Comparison of ENCODE assay signal across 1 cellular context in genomic region chr12:65596514-65597010, GRCh38.
TF ChIP-seq lines count a peak whose summit lies in the region.

No MANE protein-coding gene starts in this region.

TF ChIP-seq in H1, 55 proteins besides CTCF, POLR2A, EP300 and RAD21 (continued from another document):
- TF ChIP-seq, protein P1, sequence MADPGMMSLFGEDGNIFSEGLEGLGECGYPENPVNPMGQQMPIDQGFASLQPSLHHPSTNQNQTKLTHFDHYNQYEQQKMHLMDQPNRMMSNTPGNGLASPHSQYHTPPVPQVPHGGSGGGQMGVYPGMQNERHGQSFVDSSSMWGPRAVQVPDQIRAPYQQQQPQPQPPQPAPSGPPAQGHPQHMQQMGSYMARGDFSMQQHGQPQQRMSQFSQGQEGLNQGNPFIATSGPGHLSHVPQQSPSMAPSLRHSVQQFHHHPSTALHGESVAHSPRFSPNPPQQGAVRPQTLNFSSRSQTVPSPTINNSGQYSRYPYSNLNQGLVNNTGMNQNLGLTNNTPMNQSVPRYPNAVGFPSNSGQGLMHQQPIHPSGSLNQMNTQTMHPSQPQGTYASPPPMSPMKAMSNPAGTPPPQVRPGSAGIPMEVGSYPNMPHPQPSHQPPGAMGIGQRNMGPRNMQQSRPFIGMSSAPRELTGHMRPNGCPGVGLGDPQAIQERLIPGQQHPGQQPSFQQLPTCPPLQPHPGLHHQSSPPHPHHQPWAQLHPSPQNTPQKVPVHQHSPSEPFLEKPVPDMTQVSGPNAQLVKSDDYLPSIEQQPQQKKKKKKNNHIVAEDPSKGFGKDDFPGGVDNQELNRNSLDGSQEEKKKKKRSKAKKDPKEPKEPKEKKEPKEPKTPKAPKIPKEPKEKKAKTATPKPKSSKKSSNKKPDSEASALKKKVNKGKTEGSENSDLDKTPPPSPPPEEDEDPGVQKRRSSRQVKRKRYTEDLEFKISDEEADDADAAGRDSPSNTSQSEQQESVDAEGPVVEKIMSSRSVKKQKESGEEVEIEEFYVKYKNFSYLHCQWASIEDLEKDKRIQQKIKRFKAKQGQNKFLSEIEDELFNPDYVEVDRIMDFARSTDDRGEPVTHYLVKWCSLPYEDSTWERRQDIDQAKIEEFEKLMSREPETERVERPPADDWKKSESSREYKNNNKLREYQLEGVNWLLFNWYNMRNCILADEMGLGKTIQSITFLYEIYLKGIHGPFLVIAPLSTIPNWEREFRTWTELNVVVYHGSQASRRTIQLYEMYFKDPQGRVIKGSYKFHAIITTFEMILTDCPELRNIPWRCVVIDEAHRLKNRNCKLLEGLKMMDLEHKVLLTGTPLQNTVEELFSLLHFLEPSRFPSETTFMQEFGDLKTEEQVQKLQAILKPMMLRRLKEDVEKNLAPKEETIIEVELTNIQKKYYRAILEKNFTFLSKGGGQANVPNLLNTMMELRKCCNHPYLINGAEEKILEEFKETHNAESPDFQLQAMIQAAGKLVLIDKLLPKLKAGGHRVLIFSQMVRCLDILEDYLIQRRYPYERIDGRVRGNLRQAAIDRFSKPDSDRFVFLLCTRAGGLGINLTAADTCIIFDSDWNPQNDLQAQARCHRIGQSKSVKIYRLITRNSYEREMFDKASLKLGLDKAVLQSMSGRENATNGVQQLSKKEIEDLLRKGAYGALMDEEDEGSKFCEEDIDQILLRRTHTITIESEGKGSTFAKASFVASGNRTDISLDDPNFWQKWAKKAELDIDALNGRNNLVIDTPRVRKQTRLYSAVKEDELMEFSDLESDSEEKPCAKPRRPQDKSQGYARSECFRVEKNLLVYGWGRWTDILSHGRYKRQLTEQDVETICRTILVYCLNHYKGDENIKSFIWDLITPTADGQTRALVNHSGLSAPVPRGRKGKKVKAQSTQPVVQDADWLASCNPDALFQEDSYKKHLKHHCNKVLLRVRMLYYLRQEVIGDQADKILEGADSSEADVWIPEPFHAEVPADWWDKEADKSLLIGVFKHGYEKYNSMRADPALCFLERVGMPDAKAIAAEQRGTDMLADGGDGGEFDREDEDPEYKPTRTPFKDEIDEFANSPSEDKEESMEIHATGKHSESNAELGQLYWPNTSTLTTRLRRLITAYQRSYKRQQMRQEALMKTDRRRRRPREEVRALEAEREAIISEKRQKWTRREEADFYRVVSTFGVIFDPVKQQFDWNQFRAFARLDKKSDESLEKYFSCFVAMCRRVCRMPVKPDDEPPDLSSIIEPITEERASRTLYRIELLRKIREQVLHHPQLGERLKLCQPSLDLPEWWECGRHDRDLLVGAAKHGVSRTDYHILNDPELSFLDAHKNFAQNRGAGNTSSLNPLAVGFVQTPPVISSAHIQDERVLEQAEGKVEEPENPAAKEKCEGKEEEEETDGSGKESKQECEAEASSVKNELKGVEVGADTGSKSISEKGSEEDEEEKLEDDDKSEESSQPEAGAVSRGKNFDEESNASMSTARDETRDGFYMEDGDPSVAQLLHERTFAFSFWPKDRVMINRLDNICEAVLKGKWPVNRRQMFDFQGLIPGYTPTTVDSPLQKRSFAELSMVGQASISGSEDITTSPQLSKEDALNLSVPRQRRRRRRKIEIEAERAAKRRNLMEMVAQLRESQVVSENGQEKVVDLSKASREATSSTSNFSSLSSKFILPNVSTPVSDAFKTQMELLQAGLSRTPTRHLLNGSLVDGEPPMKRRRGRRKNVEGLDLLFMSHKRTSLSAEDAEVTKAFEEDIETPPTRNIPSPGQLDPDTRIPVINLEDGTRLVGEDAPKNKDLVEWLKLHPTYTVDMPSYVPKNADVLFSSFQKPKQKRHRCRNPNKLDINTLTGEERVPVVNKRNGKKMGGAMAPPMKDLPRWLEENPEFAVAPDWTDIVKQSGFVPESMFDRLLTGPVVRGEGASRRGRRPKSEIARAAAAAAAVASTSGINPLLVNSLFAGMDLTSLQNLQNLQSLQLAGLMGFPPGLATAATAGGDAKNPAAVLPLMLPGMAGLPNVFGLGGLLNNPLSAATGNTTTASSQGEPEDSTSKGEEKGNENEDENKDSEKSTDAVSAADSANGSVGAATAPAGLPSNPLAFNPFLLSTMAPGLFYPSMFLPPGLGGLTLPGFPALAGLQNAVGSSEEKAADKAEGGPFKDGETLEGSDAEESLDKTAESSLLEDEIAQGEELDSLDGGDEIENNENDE (IDR thresholded peaks at IDR 0.05; ENCODE audit: insufficient replicate concordance, low read length) = no peak
